ENCODE assay signal across 21 cellular contexts in the genomic region with DNA sequence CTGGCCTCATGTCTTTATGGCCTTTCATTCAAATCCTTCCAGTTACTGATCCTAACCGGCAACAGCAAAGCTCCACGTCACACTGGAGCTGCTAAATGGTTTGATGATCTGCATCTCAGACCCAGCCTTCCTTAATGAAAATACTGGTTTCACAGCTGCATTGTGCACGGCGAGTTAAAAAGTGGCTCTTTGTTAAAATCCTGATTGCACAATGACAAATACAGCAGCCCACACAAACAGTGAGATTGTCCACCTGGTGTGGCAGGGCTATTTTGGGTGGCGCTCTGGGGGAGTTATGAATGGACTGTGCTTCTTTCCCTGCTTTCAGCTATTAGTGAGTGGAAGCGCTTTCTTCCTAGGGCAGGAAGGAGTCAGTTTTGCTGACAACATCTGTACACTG.
DNase-seq lines count a peak whose midpoint lies in the region; ATAC-seq and TF ChIP-seq lines count a peak whose summit lies in the region.
"Had no signal": no experiment of that assay in that cellular context is flagged by ENCODE, and none has a peak within 500 bp of the region (broad histone marks: within the 10 kb centered on the region; RNA-seq: fewer than 3 reads in every experiment).

No MANE protein-coding gene starts in this region.

- H3K4me1 Mint-ChIP-seq in MCF 10A (ENCODE audit: insufficient read depth, unreplicated experiment) (no peaks in the 10 kb centered on the region), endothelial cell (ENCODE audit: unreplicated experiment) (peaks cover 19% of the 10 kb centered on the region)
- H3K4me1 Mint-ChIP-seq: endodermal cell had no signal

- dilution Hi-C loops in mammary epithelial cell (cut with HindIII; ENCODE audit: low sequenced_read_pairs), result no loop called here

- in situ Hi-C loops in mammary epithelial cell (cut with MboI; ENCODE audit: low sequenced_read_pairs in 2 of 2), result no loop called here

- H3K4me1 ChIP-seq in mammary epithelial cell (ENCODE audit: insufficient read depth, low read length), result no peaks in the 10 kb centered on the region
- H3K4me1 ChIP-seq: ascending aorta had no signal

- intact Hi-C loops in mammary epithelial cell (cut with micrococcal nuclease) (no loop called here), MCF 10A (cut with micrococcal nuclease) (no loop called here)

- H3K9me3 Mint-ChIP-seq in MCF 10A (ENCODE audit: unreplicated experiment) (no peaks in the 10 kb centered on the region), endothelial cell (ENCODE audit: unreplicated experiment) (no peaks in the 10 kb centered on the region)
- H3K9me3 Mint-ChIP-seq: endodermal cell, H9 had no signal

- no peaks in the 10 kb centered on the region for H3K36me3 ChIP-seq in mammary epithelial cell (ENCODE audit: insufficient read depth, low read length)
- H3K36me3 ChIP-seq: ascending aorta had no signal

- H3K27me3 Mint-ChIP-seq in MCF 10A (ENCODE audit: insufficient read depth, unreplicated experiment) (peaks cover 17% of the 10 kb centered on the region), endothelial cell (ENCODE audit: unreplicated experiment) (no peaks in the 10 kb centered on the region)

- H3K36me3 Mint-ChIP-seq in MCF 10A (ENCODE audit: insufficient read depth, unreplicated experiment), result no peaks in the 10 kb centered on the region
- H3K36me3 Mint-ChIP-seq in endothelial cell (ENCODE audit: low read depth, unreplicated experiment), result no peaks in the 10 kb centered on the region

- no peak overlapping the region for H2AFZ ChIP-seq in mammary epithelial cell (ENCODE audit: low read depth, low read length)

- no peak overlapping the region for H3K9ac ChIP-seq in mammary epithelial cell (ENCODE audit: insufficient read depth, low read length)

- H3K4me3 ChIP-seq in mammary epithelial cell (replicated peaks in 1 of 3; ENCODE audit: insufficient read depth in 1 of 3, low read depth in 2 of 3, low read length in 3 of 3), result no peak overlapping the region
- H3K4me3 ChIP-seq: ascending aorta had no signal

- no peaks in the 10 kb centered on the region for H4K20me1 ChIP-seq in mammary epithelial cell (ENCODE audit: insufficient read depth, low read length)

- no peak overlapping the region for H3K4me2 ChIP-seq in mammary epithelial cell (ENCODE audit: insufficient read depth, low read depth, low read length)

- 29% methylated on average over 6 of the region's 6 CpGs for WGBS in mammary epithelial cell (ENCODE audit: low coverage, missing lambda C conversion rate)

- H3K79me2 ChIP-seq in mammary epithelial cell (ENCODE audit: insufficient read depth, low read length), result no peaks in the 10 kb centered on the region

- no peaks in the 10 kb centered on the region for H3K9me3 ChIP-seq in mammary epithelial cell (replicated peaks; ENCODE audit: insufficient read depth, low read length)
- H3K9me3 ChIP-seq: ascending aorta had no signal

- H3K27me3 ChIP-seq in mammary epithelial cell (ENCODE audit: insufficient read depth, low read length), result no peaks in the 10 kb centered on the region
- H3K27me3 ChIP-seq: ascending aorta had no signal

- CTCF ChIA-PET in mammary epithelial cell (lab: Charles Lee; ENCODE audit: low non-redundant PET), result no interaction called here
- CTCF ChIA-PET in MCF 10A (lab: Yijun Ruan, JAX), result interaction anchor here (0.6 kb wide), 1 partner anchor 66 kb away, joined by 5 read pairs; no protein-coding TSS in a partner anchor

- BruUV-seq in mammary epithelial cell (replicated peaks; lab: Mats Ljungman, UMichigan) (no TSS peak), MCF 10A (replicated peaks; lab: Mats Ljungman, UMichigan) (no TSS peak)

- POLR2A ChIA-PET in MCF 10A (lab: Yijun Ruan, JAX), result no interaction called here

- no peak for TF ChIP-seq CTCF in mammary epithelial cell (conservative IDR thresholded peaks at IDR 0.05 in 1 of 2, IDR thresholded peaks at IDR 0.05 in 1 of 2; ENCODE audit: extremely low read depth in 1 of 2, insufficient read depth in 1 of 2, low read depth in 1 of 2, low read length in 2 of 2)
- no peak for TF ChIP-seq CTCF in MCF 10A (IDR thresholded peaks at IDR 0.05; ENCODE audit: unreplicated experiment)
- TF ChIP-seq CTCF in endothelial cell (IDR thresholded peaks at IDR 0.05; ENCODE audit: unreplicated experiment), result no peak

- peak; percentile 33 for ATAC-seq in GM19463 (IDR thresholded peaks at IDR 0.05; ENCODE audit: unreplicated experiment)
- peak; percentile 37 for ATAC-seq in HG03095 (IDR thresholded peaks at IDR 0.05; ENCODE audit: unreplicated experiment)
- ATAC-seq in GM18520 (IDR thresholded peaks at IDR 0.05; ENCODE audit: unreplicated experiment), result no peak

- H3K4me3 Mint-ChIP-seq in MCF 10A (ENCODE audit: unreplicated experiment) (no peak overlapping the region), endothelial cell (ENCODE audit: unreplicated experiment) (no peak overlapping the region)
- H3K4me3 Mint-ChIP-seq: activated naive CD4-positive, alpha-beta T cell treated with anti-CD3 and anti-CD28 coated beads for 36 hours; endodermal cell; H9; stimulated activated naive CD8-positive, alpha-beta T cell treated with anti-CD3 and anti-CD28 coated beads, Interleukin-15, Interleukin-2, amounts not matched to agents 100 ng/mL and 50 ng/mL, for 24 hours had no signal

- H3K27ac ChIP-seq in mammary epithelial cell (ENCODE audit: insufficient read depth, low read depth, low read length), result no peak overlapping the region
- H3K27ac ChIP-seq: ascending aorta had no signal

- H3K27ac Mint-ChIP-seq in MCF 10A (ENCODE audit: low read depth, unreplicated experiment), result no peak overlapping the region
- H3K27ac Mint-ChIP-seq in endothelial cell (ENCODE audit: unreplicated experiment), result peak overlapping the region; percentile 79
- H3K27ac Mint-ChIP-seq: activated naive CD4-positive, alpha-beta T cell treated with anti-CD3 and anti-CD28 coated beads for 36 hours; endodermal cell; H9; stimulated activated naive CD8-positive, alpha-beta T cell treated with anti-CD3 and anti-CD28 coated beads, Interleukin-15, Interleukin-2, amounts not matched to agents 100 ng/mL and 50 ng/mL, for 24 hours had no signal

- DNase-seq in mammary epithelial cell (peak; percentile 8), MCF 10A (ENCODE audit: unreplicated experiment) (no peak), endothelial cell (ENCODE audit: low spot score) (no peak), islet precursor cell (no peak), midbrain (lab: John Stamatoyannopoulos, UW) (no peak)
- DNase-seq: activated CD4-positive, alpha-beta T cell treated with anti-CD3 and anti-CD28 coated beads, Interleukin-2, amount 50 U/mL, for 4 hours; activated naive CD4-positive, alpha-beta T cell treated with anti-CD3 and anti-CD28 coated beads for 36 hours; activated T-cell treated with anti-CD3 and anti-CD28 coated beads for 4 hours; C1 segment of cervical spinal cord; endodermal cell; H9; hypothalamus; kidney glomerular epithelial cell; NCI-H1105; occipital lobe; RPMI8226 had no signal
